ENCODE assay signal across 26 cellular contexts in genomic region chr5:175102717-175103116, GRCh38.
"Had no signal": no experiment of that assay in that cellular context is flagged by ENCODE, and none has a peak within 500 bp of the region (broad histone marks: within the 10 kb centered on the region; RNA-seq: fewer than 3 reads in every experiment).

No MANE protein-coding gene starts in this region.

- H3K36me3 ChIP-seq: colonic mucosa, esophagus muscularis mucosa, esophagus squamous epithelium, gastrocnemius medialis, gastroesophageal sphincter, heart left ventricle, heart right ventricle had no signal

- ATAC-seq: effector memory CD8-positive, alpha-beta T cell; esophagus mucosa; foreskin keratinocyte; gastrocnemius medialis; gastroesophageal sphincter; heart left ventricle; heart right ventricle had no signal

- H3K27me3 ChIP-seq: colonic mucosa, esophagus squamous epithelium, foreskin keratinocyte, gastrocnemius medialis had no signal

- H3K4me2 ChIP-seq: hepatocyte had no signal

- H3K9me3 ChIP-seq: colonic mucosa, esophagus muscularis mucosa, esophagus squamous epithelium, gastrocnemius medialis, gastroesophageal sphincter, heart left ventricle, heart right ventricle had no signal

- H3K4me1 ChIP-seq: colonic mucosa, esophagus muscularis mucosa, esophagus squamous epithelium, foreskin keratinocyte, gastrocnemius medialis, gastroesophageal sphincter, heart left ventricle, heart right ventricle had no signal

- H3K4me3 ChIP-seq: colonic mucosa, coronary artery, dorsolateral prefrontal cortex, esophagus muscularis mucosa, esophagus squamous epithelium, gastrocnemius medialis, gastroesophageal sphincter, heart left ventricle, heart right ventricle, hepatocyte had no signal

- H3K79me2 ChIP-seq: hepatocyte had no signal

- FAIRE-seq: endothelial cell of umbilical vein had no signal

- H3K27ac ChIP-seq: colonic mucosa, coronary artery, dorsolateral prefrontal cortex, epithelial cell of prostate, esophagus muscularis mucosa, esophagus squamous epithelium, foreskin keratinocyte, gastrocnemius medialis, gastroesophageal sphincter, heart left ventricle, heart right ventricle, hepatocyte had no signal

- H2AFZ ChIP-seq: hepatocyte had no signal

- DNase-seq: colonic mucosa; cortex of kidney; dermis blood vessel endothelial cell; dorsolateral prefrontal cortex; effector CD4-positive, alpha-beta T cell; effector CD8-positive, alpha-beta T cell; effector memory CD4-positive, alpha-beta T cell; effector memory CD8-positive, alpha-beta T cell; endodermal cell; erythroblast; esophagus squamous epithelium; foreskin fibroblast; foreskin keratinocyte; foreskin melanocyte; gastrocnemius medialis; glutamatergic neuron; head of caudate nucleus; heart left ventricle; heart right ventricle had no signal
